18 cellular contexts compared by ENCODE assay signal in the genomic region with DNA sequence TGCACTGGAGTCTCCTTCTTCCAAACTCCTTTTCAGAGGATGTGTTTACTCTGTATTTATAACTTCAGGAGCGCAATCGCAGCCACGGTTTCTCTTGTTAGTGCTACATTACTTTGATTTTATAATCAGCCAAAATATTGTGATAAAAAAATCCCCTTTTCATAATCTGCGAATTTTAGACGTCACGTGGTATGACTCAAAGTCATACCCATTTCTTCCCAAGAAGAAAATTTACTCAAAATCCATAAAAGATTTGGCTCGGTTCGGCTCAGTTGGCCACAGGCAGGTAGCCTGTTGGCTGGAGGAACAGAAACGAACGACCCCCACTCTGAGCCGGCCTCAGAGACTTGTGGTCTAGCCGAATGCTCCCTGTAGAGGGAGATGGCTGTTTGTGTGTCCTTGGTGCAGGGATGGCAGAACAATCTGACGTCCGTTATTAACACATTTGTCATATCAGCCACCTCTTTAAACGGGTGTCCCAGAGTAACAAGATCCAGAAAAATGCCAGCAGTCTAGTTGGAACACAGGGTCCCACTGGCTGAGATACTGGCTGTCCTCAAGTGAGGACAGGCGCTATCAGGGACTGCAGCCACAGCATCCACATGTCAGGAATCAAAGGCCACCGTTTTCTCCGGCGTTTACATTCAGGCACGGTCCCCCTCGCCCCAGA.
DNase-seq lines count a peak whose midpoint lies in the region; ATAC-seq, FAIRE-seq and TF ChIP-seq lines count a peak whose summit lies in the region.
"Had no signal": no experiment of that assay in that cellular context is flagged by ENCODE, and none has a peak within 500 bp of the region (broad histone marks: within the 10 kb centered on the region; RNA-seq: fewer than 3 reads in every experiment).

No MANE protein-coding gene starts in this region.

- H2AFZ ChIP-seq in K562 (ENCODE audit: low read depth, low read length) (no peak overlapping the region), HepG2 (ENCODE audit: low read length) (no peak overlapping the region)
- H2AFZ ChIP-seq: PC-9 had no signal

- in situ Hi-C loops in K562 (cut with MboI) = no loop called here
- in situ Hi-C loops in HepG2 (cut with HindIII; ENCODE audit: extremely low pct_ligation_motif_present, low pct_unique_long_range_greater_than_20kb) = no loop called here
- in situ Hi-C loops in gastrocnemius medialis (cut with MboI; ENCODE audit: low sequenced_read_pairs in 4 of 4) = loop anchor here in 1 of 4 donors (25.0 kb wide), 1 partner anchor 244 kb away; the partner anchor contains the start of gene DLL1

- no peak overlapping the region for H3K27ac ChIP-seq in K562 (ENCODE audit: extremely low read depth, low read depth, low read length)
- H3K27ac ChIP-seq in heart right ventricle = peak overlapping the region; percentile 44 to 86 (median 78)
- H3K27ac ChIP-seq in HepG2 (ENCODE audit: extremely low read length, insufficient read depth, low read length) = no peak overlapping the region
- H3K27ac ChIP-seq in gastrocnemius medialis = peak overlapping the region; percentile 39 to 77 (median 74)
- no peak overlapping the region for H3K27ac ChIP-seq in ascending aorta
- H3K27ac ChIP-seq: PC-9 had no signal

- H3K4me3 ChIP-seq in K562 = no peak overlapping the region
- H3K4me3 ChIP-seq in heart right ventricle = no peak overlapping the region
- no peak overlapping the region for H3K4me3 ChIP-seq in HepG2 (replicated peaks in 1 of 3; ENCODE audit: insufficient read depth in 1 of 3, low read depth in 2 of 3, low read length in 3 of 3)
- H3K4me3 ChIP-seq in gastrocnemius medialis = no peak overlapping the region
- no peak overlapping the region for H3K4me3 ChIP-seq in ascending aorta
- H3K4me3 ChIP-seq: PC-9 had no signal

- POLR2A ChIA-PET in K562 (lab: Yijun Ruan, JAX) = no interaction called here
- POLR2A ChIA-PET in HepG2 (lab: Yijun Ruan, JAX) = no interaction called here

- H3K4me1 ChIP-seq in K562 (replicated peaks in 1 of 2; ENCODE audit: control insufficient read depth in 2 of 2, insufficient read depth in 2 of 2, low read length in 2 of 2) (no peaks in the 10 kb centered on the region), heart right ventricle (peaks cover 0 to 38% (median 25%) of the 10 kb centered on the region in 9 donors), HepG2 (ENCODE audit: insufficient read depth, low read length) (peaks cover 13% of the 10 kb centered on the region), gastrocnemius medialis (peaks cover 29 to 40% of the 10 kb centered on the region in 2 donors), ascending aorta (no peaks in the 10 kb centered on the region)

- H4K20me1 ChIP-seq in K562 (replicated peaks; ENCODE audit: control insufficient read depth, insufficient read depth, low read length) (peaks cover 9% of the 10 kb centered on the region; the same call in 1 of the 2 replicates), HepG2 (ENCODE audit: insufficient read depth, low read length) (no peaks in the 10 kb centered on the region)

- TF ChIP-seq RAD21 in K562 (CRISPR knock-in tag; conservative IDR thresholded peaks at IDR 0.05 in 1 of 2, IDR thresholded peaks at IDR 0.05 in 1 of 2) (no peak), HepG2 (CRISPR knock-in tag; IDR thresholded peaks at IDR 0.05) (no peak)

- TF ChIP-seq POLR2A in K562 (conservative IDR thresholded peaks at IDR 0.05) (no peak), HepG2 (IDR thresholded peaks at IDR 0.05; ENCODE audit: insufficient read depth in 1 of 2, low read depth in 2 of 2, low read length in 2 of 2) (no peak), gastrocnemius medialis (IDR thresholded peaks at IDR 0.05) (peak in 1 of 2 donors; percentile 48)

- FAIRE-seq in K562 (lab: Jason Lieb, UNC) = no peak
- no peak for FAIRE-seq in HepG2 (lab: Jason Lieb, UNC)
- FAIRE-seq: GM12892 had no signal

- WGBS in K562 (ENCODE audit: insufficient coverage, low coverage, missing lambda C conversion rate) = 1% methylated on average over 21 of the region's 21 CpGs
- WGBS in heart right ventricle, 2 donors = 54 to 63% methylated on average over 21 of the region's 21 CpGs
- WGBS in HepG2 (ENCODE audit: low lambda C conversion rate) = 11% methylated on average over 21 of the region's 21 CpGs

- TF ChIP-seq EP300 in K562 (IDR thresholded peaks at IDR 0.05; ENCODE audit: low read length) (no peak), HepG2 (IDR thresholded peaks at IDR 0.05; ENCODE audit: low read depth in 2 of 2, low read length in 2 of 2) (no peak), HepG2 (CRISPR knock-in tag; IDR thresholded peaks at IDR 0.05; ENCODE audit: borderline replicate concordance) (no peak)

- H3K36me3 ChIP-seq in K562 (ENCODE audit: control insufficient read depth, insufficient read depth, low read length) (no peaks in the 10 kb centered on the region), heart right ventricle (no peaks in the 10 kb centered on the region), HepG2 (replicated peaks in 1 of 2; ENCODE audit: control insufficient read depth in 1 of 2, insufficient read depth in 2 of 2, low read length in 2 of 2) (no peaks in the 10 kb centered on the region), gastrocnemius medialis (no peaks in the 10 kb centered on the region), ascending aorta (no peaks in the 10 kb centered on the region)

- no peaks in the 10 kb centered on the region for H3K9me1 ChIP-seq in K562 (ENCODE audit: control insufficient read depth, insufficient read depth, low read length)

- no peaks in the 10 kb centered on the region for H3K9me3 ChIP-seq in K562 (replicated peaks; ENCODE audit: control insufficient read depth, insufficient read depth, low read depth, low read length)
- peaks cover 0 to 4% (median 0%) of the 10 kb centered on the region in 11 donors for H3K9me3 ChIP-seq in heart right ventricle
- no peaks in the 10 kb centered on the region for H3K9me3 ChIP-seq in HepG2 (ENCODE audit: low read length)
- H3K9me3 ChIP-seq in gastrocnemius medialis = no peaks in the 10 kb centered on the region
- H3K9me3 ChIP-seq in ascending aorta = no peaks in the 10 kb centered on the region

- H3K79me2 ChIP-seq in K562 (ENCODE audit: control insufficient read depth, insufficient read depth, low read length) (no peaks in the 10 kb centered on the region), HepG2 (ENCODE audit: insufficient read depth, low read length) (no peaks in the 10 kb centered on the region)

- no TSS peak for BruUV-seq in K562 (replicated peaks; lab: Mats Ljungman, UMichigan)
- no TSS peak for BruUV-seq in HepG2 (replicated peaks; lab: Mats Ljungman, UMichigan)

- H3K4me2 ChIP-seq in K562 (ENCODE audit: insufficient read depth, low read length) (no peak overlapping the region), HepG2 (ENCODE audit: low read depth, low read length) (no peak overlapping the region)
- H3K4me2 ChIP-seq: PC-9 had no signal

- ATAC-seq in K562 = no peak
- ATAC-seq in heart right ventricle = peak; percentile 59 to 94 (median 82)
- ATAC-seq in HepG2 = no peak
- peak; percentile 62 to 73 for ATAC-seq in gastrocnemius medialis
- ATAC-seq: SK-N-SH treated with all-trans-retinoic acid at 6 μM for 48 hours had no signal

- peak in 1 of 4 experiments; percentile 26 for DNase-seq in K562 (ENCODE audit: extremely low read depth in 1 of 4, low spot score in 3 of 4)
- DNase-seq in heart right ventricle = peak in 1 of 2 donors; percentile 29
- no peak for DNase-seq in HepG2 (ENCODE audit: low spot score)
- peak; percentile 45 to 62 for DNase-seq in gastrocnemius medialis
- no peak for DNase-seq in ascending aorta (ENCODE audit: low spot score in 2 of 2)
- DNase-seq in activated naive CD4-positive, alpha-beta T cell (lab: John Stamatoyannopoulos, UW) = no peak
- DNase-seq in NCI-H345 treated with DMSO at 0.1 percent for 48 hours (lab: John Stamatoyannopoulos, UW; ENCODE audit: unreplicated experiment) = no peak
- DNase-seq in GF-D8 (lab: John Stamatoyannopoulos, UW) = no peak
- DNase-seq: CD4-positive, CD25-positive, alpha-beta regulatory T cell; COR-L47; Kasumi-1; NCI-H1417 treated with DMSO at 0.1 percent for 48 hours; NCI-H187; NCI-H510A; PC-9; RPMI8226 had no signal

- H3K9ac ChIP-seq in K562 (ENCODE audit: insufficient read depth in 1 of 2, low read depth in 2 of 2, low read length in 2 of 2) (no peak overlapping the region), HepG2 (ENCODE audit: insufficient read depth, low read depth, low read length) (no peak overlapping the region)

- TF ChIP-seq CTCF in K562 (IDR thresholded peaks at IDR 0.05 in 2 of 3, conservative IDR thresholded peaks at IDR 0.05 in 1 of 3; ENCODE audit: insufficient read depth in 2 of 3, low read depth in 1 of 3, low read length in 3 of 3) (no peak), heart right ventricle (IDR thresholded peaks at IDR 0.05) (peak in 4 of 9 donors; percentile 24 to 56 (median 44)), HepG2 (CRISPR knock-in tag; IDR thresholded peaks at IDR 0.05) (no peak), gastrocnemius medialis (IDR thresholded peaks at IDR 0.05 in 4 of 5, conservative IDR thresholded peaks at IDR 0.05 in 1 of 5) (peak in 4 of 5 experiments; percentile 17 to 42 (median 22)), ascending aorta (IDR thresholded peaks at IDR 0.05) (no peak)

- CTCF ChIA-PET in K562 (lab: Yijun Ruan, JAX; ENCODE audit: low intra/inter-chr PET ratio) = no interaction called here
- CTCF ChIA-PET in HepG2 (lab: Yijun Ruan, JAX; ENCODE audit: low intra/inter-chr PET ratio, low total read pairs) = no interaction called here

- intact Hi-C loops in K562 (cut with micrococcal nuclease) = no loop called here
- intact Hi-C loops in heart right ventricle (cut with DNase I) = loop anchor here in 6 of 10 donors (1.0 to 10.0 kb wide), 9 partner anchors 32 to 249 kb away; partner anchors contain the start of gene DLL1 (in 2 of the 6)
- intact Hi-C loops in HepG2 (cut with micrococcal nuclease; ENCODE audit: unreplicated experiment) = no loop called here
- intact Hi-C loops in gastrocnemius medialis (cut with DNase I; ENCODE audit: low total_unique reads) = loop anchor here (1.0 to 5.0 kb wide), 4 partner anchors 39 to 479 kb away; no protein-coding TSS in a partner anchor
- intact Hi-C loops in ascending aorta (cut with DNase I) = no loop called here

- H3K27me3 ChIP-seq in K562 (ENCODE audit: control insufficient read depth in 2 of 2, insufficient read depth in 2 of 2, low read length in 2 of 2) (peaks cover 10 to 79% of the 10 kb centered on the region in 2 experiments), heart right ventricle (no peaks in the 10 kb centered on the region), HepG2 (ENCODE audit: control insufficient read depth in 1 of 2, insufficient read depth in 2 of 2, low read length in 2 of 2) (peaks cover 12 to 85% of the 10 kb centered on the region in 2 experiments), gastrocnemius medialis (no peaks in the 10 kb centered on the region), ascending aorta (no peaks in the 10 kb centered on the region)

TF ChIP-seq in K562, 482 proteins besides CTCF, POLR2A, EP300 and RAD21 (continues in another document):
- TF ChIP-seq PRPF4 (IDR thresholded peaks at IDR 0.05; ENCODE audit: insufficient read depth, low read depth, low read length, poor library complexity, severe bottlenecking) (no peak), HDAC8 (tag; IDR thresholded peaks at IDR 0.05) (no peak)

TF ChIP-seq in HepG2, 621 proteins besides CTCF, POLR2A, EP300 and RAD21:
- TF ChIP-seq RAD51 (IDR thresholded peaks at IDR 0.05; ENCODE audit: borderline replicate concordance) (peak; percentile 53; the same call in 1 of the 2 replicates), XRCC5 (optimal IDR thresholded peaks at IDR 0.05; ENCODE audit: low read length) (no peak)
TF ChIP-seq in HepG2: peak in this region for 1.

Comparison
In these comparisons a context has a peak if more than half of its experiments do, and no peak if none do; other contexts are left out.
1. ATAC-seq: peak in heart right ventricle (8 of 8) and gastrocnemius medialis (2 of 2); none in K562 (single experiment) and HepG2 (single experiment).
2. DNase-seq: peak in gastrocnemius medialis (2 of 2); none in HepG2 (single experiment), ascending aorta (0 of 2), activated naive CD4-positive, alpha-beta T cell (0 of 4), NCI-H345 treated with DMSO at 0.1 percent for 48 hours (single experiment) and GF-D8 (single experiment).
3. H3K27ac ChIP-seq: peak in heart right ventricle (10 of 10) and gastrocnemius medialis (4 of 4); none in K562 (single experiment), HepG2 (single experiment) and ascending aorta (0 of 2).
4. CTCF ChIP-seq: peak in gastrocnemius medialis (4 of 5); none in K562 (0 of 3), HepG2 (single experiment) and ascending aorta (0 of 3).
5. intact Hi-C loops: an anchor here in heart right ventricle (1.0 to 10.0 kb wide) and gastrocnemius medialis (1.0 to 5.0 kb wide); none called in K562, HepG2 and ascending aorta.
6. Of the 241 proteins assayed by ChIP-seq in both HepG2 and K562: peak only in HepG2: RAD51; only in K562: TFE3; in both: none; in neither: 239.